Comparison of ENCODE assay signal across 34 cellular contexts in the genomic region with DNA sequence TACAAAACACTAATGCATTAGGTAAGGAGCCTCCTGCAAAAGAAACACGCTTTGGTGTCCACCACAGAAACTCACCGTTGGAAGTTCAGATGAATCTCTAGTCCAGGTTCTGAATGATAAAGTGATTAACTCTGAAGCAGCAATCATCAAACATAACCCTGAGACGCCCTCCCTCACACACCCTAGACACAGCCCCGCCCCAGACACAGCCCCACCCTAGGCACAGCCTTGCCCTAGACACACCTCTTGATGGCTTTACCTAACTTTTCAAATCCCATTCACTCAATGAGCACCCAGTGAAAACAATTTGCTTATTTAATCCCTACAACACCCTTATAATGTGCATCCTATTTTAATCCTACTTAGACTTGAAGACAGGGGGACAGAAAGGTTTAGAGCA.
"Had no signal": no experiment of that assay in that cellular context is flagged by ENCODE, and none has a peak within 500 bp of the region (broad histone marks: within the 10 kb centered on the region; RNA-seq: fewer than 3 reads in every experiment).

No MANE protein-coding gene starts in this region.

- H3K79me2 ChIP-seq: hepatocyte had no signal

- H3K9me3 ChIP-seq: adrenal gland, body of pancreas, esophagus squamous epithelium, gastroesophageal sphincter, heart right ventricle had no signal

- ATAC-seq: activated CD4-positive, CD25-positive, alpha-beta regulatory T cell treated with anti-CD3 and anti-CD28 coated beads, Interleukin-2, amount 50 U/mL, for 24 hours; activated CD8-positive, alpha-beta T cell treated with anti-CD3 and anti-CD28 coated beads for 36 hours; activated naive CD8-positive, alpha-beta T cell treated with anti-CD3 and anti-CD28 coated beads, Interleukin-2, amount 50 U/mL, for 24 hours; activated T-cell treated with anti-CD3 and anti-CD28 coated beads, Interleukin-2, amount 50 U/mL, for 4 hours; activated T-helper 17 cell treated with anti-CD3 and anti-CD28 coated beads, Interleukin-2, amount 50 U/mL, for 72 hours; body of pancreas; gastroesophageal sphincter; heart right ventricle had no signal

- H3K4me3 Mint-ChIP-seq: activated B cell treated with CpG ODN at 0.5 μM for 24 hours; activated CD8-positive, alpha-beta T cell treated with anti-CD3 and anti-CD28 coated beads for 36 hours; activated naive CD4-positive, alpha-beta T cell treated with anti-CD3 and anti-CD28 coated beads for 36 hours; activated naive CD4-positive, alpha-beta T cell treated with anti-CD3 and anti-CD28 coated beads, Interleukin-2, amount 50 U/mL, for 24 hours; activated naive CD8-positive, alpha-beta T cell treated with anti-CD3 and anti-CD28 coated beads for 36 hours; activated naive CD8-positive, alpha-beta T cell treated with anti-CD3 and anti-CD28 coated beads, Interleukin-2, amount 50 U/mL, for 24 hours; activated T-cell treated with anti-CD3 and anti-CD28 coated beads, Interleukin-2, amount 50 U/mL, for 4 hours; activated T-helper 17 cell treated with anti-CD3 and anti-CD28 coated beads, Interleukin-2, amount 50 U/mL, for 72 hours; dendritic cell treated with granulocyte-macrophage colony-stimulating factor and Interleukin-4, amounts not matched to agents 40 ng/mL and 50 ng/mL, for 4 days; T-helper 1 cell treated with Interleukin-12 subunit alpha and Interleukin-12 subunit beta and Interleukin-4 antibody, amounts not matched to agents 30 μg/mL and 1 μg/mL, for 36 hours; T-helper 2 cell treated with Interferon-gamma antibody and Interleukin-4, amounts not matched to agents 5 μg/mL and 100 μg/mL, for 36 hours had no signal

- H3K27me3 ChIP-seq: adrenal gland, body of pancreas, dorsolateral prefrontal cortex, esophagus squamous epithelium, gastroesophageal sphincter, heart right ventricle, hepatocyte had no signal

- H3K36me3 ChIP-seq: adrenal gland, esophagus squamous epithelium, gastroesophageal sphincter, heart right ventricle, WERI-Rb-1 had no signal

- H3K4me1 ChIP-seq: adrenal gland, body of pancreas, esophagus squamous epithelium, gastroesophageal sphincter, heart right ventricle had no signal

- H2AFZ ChIP-seq: hepatocyte had no signal

- H3K4me1 Mint-ChIP-seq: activated B cell treated with CpG ODN at 0.5 μM for 24 hours; activated naive CD8-positive, alpha-beta T cell treated with anti-CD3 and anti-CD28 coated beads for 36 hours; activated naive CD8-positive, alpha-beta T cell treated with anti-CD3 and anti-CD28 coated beads, Interleukin-2, amount 50 U/mL, for 24 hours had no signal

- H3K4me3 ChIP-seq: adrenal gland, body of pancreas, coronary artery, dorsolateral prefrontal cortex, esophagus squamous epithelium, gastroesophageal sphincter, heart right ventricle, hepatocyte had no signal

- H3K27ac ChIP-seq: adrenal gland, body of pancreas, coronary artery, dorsolateral prefrontal cortex, esophagus squamous epithelium, gastroesophageal sphincter, heart right ventricle, hepatocyte, WERI-Rb-1 had no signal

- DNase-seq: activated B cell treated with CpG ODN at 0.5 μM for 24 hours; activated CD4-positive, alpha-beta T cell treated with anti-CD3 and anti-CD28 coated beads for 48 hours; activated CD4-positive, alpha-beta T cell treated with anti-CD3 and anti-CD28 coated beads, Interleukin-2, amount 50 U/mL, for 1 hour; activated CD4-positive, alpha-beta T cell treated with anti-CD3 and anti-CD28 coated beads, Interleukin-2, amount 50 U/mL, for 48 hours; activated CD8-positive, alpha-beta memory T cell treated with anti-CD3 and anti-CD28 coated beads for 24 hours; activated CD8-positive, alpha-beta T cell treated with anti-CD3 and anti-CD28 coated beads for 36 hours; activated effector memory CD4-positive, alpha-beta T cell treated with Interleukin-2 at 50 U/mL for 16 hours; activated naive CD4-positive, alpha-beta T cell treated with anti-CD3 and anti-CD28 coated beads for 36 hours; activated naive CD8-positive, alpha-beta T cell treated with anti-CD3 and anti-CD28 coated beads for 36 hours; activated naive CD8-positive, alpha-beta T cell treated with anti-CD3 and anti-CD28 coated beads, Interleukin-2, amount 50 U/mL, for 24 hours; activated T-cell treated with anti-CD3 and anti-CD28 coated beads, Interleukin-2, amount 50 U/mL, for 4 hours; adrenal gland; amygdala; aorta; body of pancreas; caudate nucleus; cerebellar nuclear complex; dorsolateral prefrontal cortex; effector memory CD4-positive, alpha-beta T cell; erythroblast; esophagus squamous epithelium; foreskin melanocyte; heart right ventricle; T1000; WERI-Rb-1 had no signal

- H3K36me3 Mint-ChIP-seq: activated naive CD4-positive, alpha-beta T cell treated with anti-CD3 and anti-CD28 coated beads, Interleukin-2, amount 50 U/mL, for 24 hours; activated naive CD8-positive, alpha-beta T cell treated with anti-CD3 and anti-CD28 coated beads for 36 hours had no signal

- H3K9me3 Mint-ChIP-seq: activated B cell treated with CpG ODN at 0.5 μM for 24 hours; activated CD8-positive, alpha-beta T cell treated with anti-CD3 and anti-CD28 coated beads for 36 hours; activated naive CD4-positive, alpha-beta T cell treated with anti-CD3 and anti-CD28 coated beads for 36 hours; activated naive CD4-positive, alpha-beta T cell treated with anti-CD3 and anti-CD28 coated beads, Interleukin-2, amount 50 U/mL, for 24 hours; activated naive CD8-positive, alpha-beta T cell treated with anti-CD3 and anti-CD28 coated beads for 36 hours; activated naive CD8-positive, alpha-beta T cell treated with anti-CD3 and anti-CD28 coated beads, Interleukin-2, amount 50 U/mL, for 24 hours; activated T-cell treated with anti-CD3 and anti-CD28 coated beads, Interleukin-2, amount 50 U/mL, for 4 hours; activated T-helper 17 cell treated with anti-CD3 and anti-CD28 coated beads, Interleukin-2, amount 50 U/mL, for 72 hours; dendritic cell treated with granulocyte-macrophage colony-stimulating factor and Interleukin-4, amounts not matched to agents 40 ng/mL and 50 ng/mL, for 4 days; T-helper 1 cell treated with Interleukin-12 subunit alpha and Interleukin-12 subunit beta and Interleukin-4 antibody, amounts not matched to agents 30 μg/mL and 1 μg/mL, for 36 hours; T-helper 2 cell treated with Interferon-gamma antibody and Interleukin-4, amounts not matched to agents 5 μg/mL and 100 μg/mL, for 36 hours had no signal

- H3K27me3 Mint-ChIP-seq: activated B cell treated with CpG ODN at 0.5 μM for 24 hours; activated CD8-positive, alpha-beta T cell treated with anti-CD3 and anti-CD28 coated beads for 36 hours; activated naive CD4-positive, alpha-beta T cell treated with anti-CD3 and anti-CD28 coated beads, Interleukin-2, amount 50 U/mL, for 24 hours; activated naive CD8-positive, alpha-beta T cell treated with anti-CD3 and anti-CD28 coated beads for 36 hours; activated naive CD8-positive, alpha-beta T cell treated with anti-CD3 and anti-CD28 coated beads, Interleukin-2, amount 50 U/mL, for 24 hours; activated T-helper 17 cell treated with anti-CD3 and anti-CD28 coated beads, Interleukin-2, amount 50 U/mL, for 72 hours; dendritic cell treated with granulocyte-macrophage colony-stimulating factor and Interleukin-4, amounts not matched to agents 40 ng/mL and 50 ng/mL, for 4 days had no signal

- H3K27ac Mint-ChIP-seq: activated B cell treated with CpG ODN at 0.5 μM for 24 hours; activated CD8-positive, alpha-beta T cell treated with anti-CD3 and anti-CD28 coated beads for 36 hours; activated naive CD4-positive, alpha-beta T cell treated with anti-CD3 and anti-CD28 coated beads for 36 hours; activated naive CD4-positive, alpha-beta T cell treated with anti-CD3 and anti-CD28 coated beads, Interleukin-2, amount 50 U/mL, for 24 hours; activated naive CD8-positive, alpha-beta T cell treated with anti-CD3 and anti-CD28 coated beads for 36 hours; activated naive CD8-positive, alpha-beta T cell treated with anti-CD3 and anti-CD28 coated beads, Interleukin-2, amount 50 U/mL, for 24 hours; activated T-helper 17 cell treated with anti-CD3 and anti-CD28 coated beads, Interleukin-2, amount 50 U/mL, for 72 hours; dendritic cell treated with granulocyte-macrophage colony-stimulating factor and Interleukin-4, amounts not matched to agents 40 ng/mL and 50 ng/mL, for 4 days; T-helper 1 cell treated with Interleukin-12 subunit alpha and Interleukin-12 subunit beta and Interleukin-4 antibody, amounts not matched to agents 30 μg/mL and 1 μg/mL, for 36 hours; T-helper 2 cell treated with Interferon-gamma antibody and Interleukin-4, amounts not matched to agents 5 μg/mL and 100 μg/mL, for 36 hours had no signal

- H3K4me2 ChIP-seq: hepatocyte had no signal
